In the genomic region with DNA sequence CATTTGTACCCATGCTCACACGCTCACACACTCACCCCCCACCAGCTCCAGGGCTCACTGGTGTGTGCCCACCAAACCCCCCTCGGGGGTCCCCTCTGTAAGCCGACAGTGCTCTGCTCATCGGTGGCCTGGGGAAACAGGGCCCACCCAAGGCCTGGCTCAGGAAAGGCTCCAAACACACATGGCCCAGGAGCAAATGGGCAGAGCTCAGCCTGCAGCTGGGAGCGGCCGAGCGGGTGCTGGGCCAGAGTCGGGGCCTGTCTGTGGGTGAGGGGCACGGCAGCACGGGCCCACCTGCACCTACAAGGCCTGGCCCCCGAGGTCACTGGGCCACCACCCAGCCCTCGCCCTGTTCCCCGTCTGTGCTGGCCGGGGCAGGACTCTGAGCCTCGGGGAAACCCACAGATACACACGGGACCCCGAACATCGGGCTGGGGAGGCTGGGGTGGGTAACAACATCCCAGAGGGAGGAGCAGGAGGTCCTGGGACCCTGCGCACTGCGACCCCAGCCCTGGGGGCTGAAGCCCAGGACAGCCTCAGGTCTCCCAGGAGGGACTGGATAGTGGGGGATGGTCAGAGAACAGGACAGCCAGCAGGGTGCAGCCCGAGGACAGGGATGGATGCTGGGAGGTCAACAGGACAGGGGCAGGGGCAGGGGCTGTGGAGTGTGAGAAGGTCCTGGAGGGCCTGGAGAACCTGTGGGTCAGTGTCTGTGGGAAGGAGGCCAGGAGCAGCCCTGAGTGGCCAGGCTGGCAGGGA, we compare ENCODE assay signal across 7 cellular contexts. TPM values are rescaled to one million over a fixed set of nuclear protein-coding genes. Genes with fewer than 3 reads are reported as not detected.
DNase-seq lines count a peak whose midpoint lies in the region; ATAC-seq and TF ChIP-seq lines count a peak whose summit lies in the region.
"Not testable (repeated sequence)": the region's sequence is repeated elsewhere in the genome, so short reads cannot be mapped to it uniquely, and the experiment has no call there.

No MANE protein-coding gene starts in this region.

- H3K4me1 ChIP-seq in BLaER1 treated with 17β-estradiol and CSF1 and Interleukin-3, amounts not matched to agents 10 nM and 100 nM: peaks cover 0 to 42% (median 11%) of the 10 kb centered on the region in 10 experiments; a peak in 10 of 20 replicates
- H3K4me1 ChIP-seq in RWPE2 (ENCODE audit: insufficient read depth, poor library complexity, severe bottlenecking); upper lobe of right lung: not testable (repeated sequence)

- H3K36me3 ChIP-seq in BLaER1 treated with 17β-estradiol and CSF1 and Interleukin-3, amounts not matched to agents 10 nM and 100 nM; RWPE2 (ENCODE audit: low read depth); upper lobe of right lung: not testable (repeated sequence)

- not testable (repeated sequence) for H3K27me3 Mint-ChIP-seq in activated naive CD8-positive, alpha-beta T cell treated with anti-CD3 and anti-CD28 coated beads, Interleukin-2, amount 10 ng/mL, durations not matched to agents 7 days and 5 days; naive B cell

- H3K27ac ChIP-seq in BLaER1 treated with 17β-estradiol and CSF1 and Interleukin-3, amounts not matched to agents 10 nM and 100 nM; RWPE2 (ENCODE audit: poor library complexity, severe bottlenecking); upper lobe of right lung: not testable (repeated sequence)

- not testable (repeated sequence) for H3K27me3 ChIP-seq in BLaER1 treated with 17β-estradiol and CSF1 and Interleukin-3, amounts not matched to agents 10 nM and 100 nM; RWPE2 (ENCODE audit: insufficient read depth, poor library complexity, severe bottlenecking); upper lobe of right lung

- peak overlapping the region in 6 of 11 experiments; percentile 26 to 57 (median 41); a peak in 8 of 22 replicates for H3K4me2 ChIP-seq in BLaER1 treated with 17β-estradiol and CSF1 and Interleukin-3, amounts not matched to agents 10 nM and 100 nM

- TF ChIP-seq CTCF in RWPE2 (IDR thresholded peaks at IDR 0.05; ENCODE audit: poor library complexity, severe bottlenecking); upper lobe of right lung (IDR thresholded peaks at IDR 0.05): not testable (repeated sequence)

- POLR2A ChIA-PET in activated naive CD8-positive, alpha-beta T cell treated with anti-CD3 and anti-CD28 coated beads, Interleukin-2, amount 10 ng/mL, durations not matched to agents 7 days and 5 days (lab: Charles Lee): not testable (repeated sequence)

- H3K9me3 Mint-ChIP-seq in activated naive CD8-positive, alpha-beta T cell treated with anti-CD3 and anti-CD28 coated beads, Interleukin-2, amount 10 ng/mL, durations not matched to agents 7 days and 5 days: peaks cover 28% of the 10 kb centered on the region
- peaks cover 0 to 22% (median 0%) of the 10 kb centered on the region in 7 donors for H3K9me3 Mint-ChIP-seq in naive B cell

- not testable (repeated sequence) for H3K4me3 ChIP-seq in BLaER1 treated with 17β-estradiol and CSF1 and Interleukin-3, amounts not matched to agents 10 nM and 100 nM; RWPE2 (ENCODE audit: severe bottlenecking); upper lobe of right lung

- intact Hi-C loops in upper lobe of right lung (cut with DNase I): not testable (repeated sequence)

- DNase-seq in NAMALWA (ENCODE audit: low spot score) (peak; percentile 41), RWPE2 (ENCODE audit: low spot score) (peak; percentile 50), islet precursor cell (peak; percentile 24), upper lobe of right lung (peak; percentile 52)
- DNase-seq in activated naive CD8-positive, alpha-beta T cell treated with anti-CD3 and anti-CD28 coated beads, Interleukin-2, amount 10 ng/mL, durations not matched to agents 7 days and 5 days: peak; percentile 24
- DNase-seq in naive B cell: not testable (repeated sequence)

- not testable (repeated sequence) for H3K4me1 Mint-ChIP-seq in activated naive CD8-positive, alpha-beta T cell treated with anti-CD3 and anti-CD28 coated beads, Interleukin-2, amount 10 ng/mL, durations not matched to agents 7 days and 5 days
- H3K4me1 Mint-ChIP-seq in naive B cell: peaks cover 50 to 61% (median 60%) of the 10 kb centered on the region in 3 donors

- H3K27ac Mint-ChIP-seq in activated naive CD8-positive, alpha-beta T cell treated with anti-CD3 and anti-CD28 coated beads, Interleukin-2, amount 10 ng/mL, durations not matched to agents 7 days and 5 days: not testable (repeated sequence)
- H3K27ac Mint-ChIP-seq in naive B cell: peak overlapping the region; percentile 91 to 99 (median 96)

- H3K4me3 Mint-ChIP-seq in activated naive CD8-positive, alpha-beta T cell treated with anti-CD3 and anti-CD28 coated beads, Interleukin-2, amount 10 ng/mL, durations not matched to agents 7 days and 5 days: not testable (repeated sequence)
- H3K4me3 Mint-ChIP-seq in naive B cell: peak overlapping the region; percentile 18 to 84 (median 56)

- ATAC-seq in RWPE2 (ENCODE audit: low read depth); activated naive CD8-positive, alpha-beta T cell treated with anti-CD3 and anti-CD28 coated beads, Interleukin-2, amount 10 ng/mL, durations not matched to agents 7 days and 5 days (ENCODE audit: low read depth); naive B cell (ENCODE audit: low read depth in 2 of 2); upper lobe of right lung: not testable (repeated sequence)

- not testable (repeated sequence) for H4K20me1 ChIP-seq in BLaER1 treated with 17β-estradiol and CSF1 and Interleukin-3, amounts not matched to agents 10 nM and 100 nM

- not testable (repeated sequence) for H3K36me3 Mint-ChIP-seq in activated naive CD8-positive, alpha-beta T cell treated with anti-CD3 and anti-CD28 coated beads, Interleukin-2, amount 10 ng/mL, durations not matched to agents 7 days and 5 days; naive B cell

- not testable (repeated sequence) for H3K9me3 ChIP-seq in BLaER1 treated with 17β-estradiol and CSF1 and Interleukin-3, amounts not matched to agents 10 nM and 100 nM (replicated peaks in 1 of 11); RWPE2 (ENCODE audit: severe bottlenecking); upper lobe of right lung

- not testable (repeated sequence) for H3K9ac ChIP-seq in BLaER1 treated with 17β-estradiol and CSF1 and Interleukin-3, amounts not matched to agents 10 nM and 100 nM

RNA-seq across cellular contexts. Expression of gene TMEM121, which starts 45.0 kb away (rescaled TPM):
- 1 to 10 TPM; 8.1 to 8.8 TPM for total RNA-seq in activated naive CD8-positive, alpha-beta T cell treated with anti-CD3 and anti-CD28 coated beads, Interleukin-2, amount 10 ng/mL, durations not matched to agents 7 days and 5 days
- 1 to 10 TPM; 1.4 to 3.3 (median 1.9) TPM for polyA plus RNA-seq in naive B cell (ENCODE audit: low read depth in 6 of 6)
- 1.5 TPM for total RNA-seq in upper lobe of right lung
